19 cellular contexts compared by ENCODE assay signal in the genomic region with DNA sequence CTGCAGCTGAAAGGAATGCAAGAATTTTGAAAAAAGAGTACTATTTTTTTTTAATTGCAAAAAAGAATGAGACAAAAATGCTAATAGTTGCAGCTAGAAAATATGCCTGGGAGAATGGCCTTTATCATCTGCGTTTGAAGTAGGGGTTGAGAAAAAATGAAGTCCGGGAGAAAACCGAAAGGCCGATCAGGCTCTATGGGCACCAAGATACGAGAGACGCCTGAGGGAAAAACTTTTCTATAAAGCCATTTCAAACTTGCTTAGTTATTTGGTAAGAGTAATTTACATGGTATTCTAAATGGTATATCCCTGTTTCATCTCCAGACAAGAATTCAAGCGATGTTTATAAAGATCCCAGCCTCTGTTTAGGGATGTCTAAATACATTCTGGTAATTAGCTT.
DNase-seq lines count a peak whose midpoint lies in the region; ATAC-seq and TF ChIP-seq lines count a peak whose summit lies in the region.
"Had no signal": no experiment of that assay in that cellular context is flagged by ENCODE, and none has a peak within 500 bp of the region (broad histone marks: within the 10 kb centered on the region; RNA-seq: fewer than 3 reads in every experiment).

No MANE protein-coding gene starts in this region.

- H3K4me3 ChIP-seq in GM23338 (no peak overlapping the region), hepatocyte (no peak overlapping the region), neuron (ENCODE audit: low read length) (peak overlapping the region; percentile 29)
- H3K4me3 ChIP-seq: A549, BLaER1 had no signal

- H3K9me2 ChIP-seq in GM23338 (ENCODE audit: insufficient read depth) (no peaks in the 10 kb centered on the region), hepatocyte (replicated peaks; ENCODE audit: insufficient read depth) (no peaks in the 10 kb centered on the region)

- no peak overlapping the region for H2AFZ ChIP-seq in GM23338
- no peak overlapping the region for H2AFZ ChIP-seq in hepatocyte
- peak overlapping the region; percentile 95 for H2AFZ ChIP-seq in neuron (ENCODE audit: low read depth, low read length)

- no peaks in the 10 kb centered on the region for H4K20me1 ChIP-seq in GM23338 (replicated peaks; ENCODE audit: insufficient read depth)
- no peaks in the 10 kb centered on the region for H4K20me1 ChIP-seq in hepatocyte (ENCODE audit: insufficient read depth, poor library complexity, severe bottlenecking)
- H4K20me1 ChIP-seq: BLaER1 had no signal

- H3K79me2 ChIP-seq in GM23338 (replicated peaks; ENCODE audit: insufficient read depth) (no peaks in the 10 kb centered on the region), hepatocyte (no peaks in the 10 kb centered on the region)

- H3K36me3 ChIP-seq in GM23338 (ENCODE audit: insufficient read depth): no peaks in the 10 kb centered on the region
- H3K36me3 ChIP-seq in hepatocyte (replicated peaks; ENCODE audit: insufficient read depth, low read depth): no peaks in the 10 kb centered on the region
- no peaks in the 10 kb centered on the region for H3K36me3 ChIP-seq in neuron (ENCODE audit: insufficient read depth, low read length)
- H3K36me3 ChIP-seq: BLaER1 had no signal

- H3K27ac Mint-ChIP-seq in GM23338 (no peak overlapping the region), nephron (peak overlapping the region; percentile 34 to 79 (median 61))
- H3K27ac Mint-ChIP-seq: CD14-positive monocyte; CD4-positive, alpha-beta memory T cell; H9 had no signal

- H3K27me3 Mint-ChIP-seq in GM23338 (ENCODE audit: insufficient read depth, low read depth, poor library complexity): no peaks in the 10 kb centered on the region
- H3K27me3 Mint-ChIP-seq in nephron (ENCODE audit: low read depth): peaks cover 3% of the 10 kb centered on the region
- H3K27me3 Mint-ChIP-seq: CD4-positive, alpha-beta memory T cell had no signal

- peaks cover 33% of the 10 kb centered on the region for H3K4me1 ChIP-seq in GM23338 (ENCODE audit: insufficient read depth)
- peaks cover 8% of the 10 kb centered on the region for H3K4me1 ChIP-seq in hepatocyte (ENCODE audit: insufficient read depth)
- peaks cover 41% of the 10 kb centered on the region for H3K4me1 ChIP-seq in neuron (ENCODE audit: insufficient read depth, low read length)
- H3K4me1 ChIP-seq: A549, BLaER1 had no signal

- H3K9me3 Mint-ChIP-seq in GM23338: no peaks in the 10 kb centered on the region
- no peaks in the 10 kb centered on the region for H3K9me3 Mint-ChIP-seq in nephron
- H3K9me3 Mint-ChIP-seq: CD4-positive, alpha-beta memory T cell; H9 had no signal

- H3K4me3 Mint-ChIP-seq in GM23338: no peak overlapping the region
- no peak overlapping the region for H3K4me3 Mint-ChIP-seq in nephron
- H3K4me3 Mint-ChIP-seq: CD14-positive monocyte; CD4-positive, alpha-beta memory T cell; H9 had no signal

- ATAC-seq in GM23338 (no peak), HG02938 (IDR thresholded peaks at IDR 0.05; ENCODE audit: unreplicated experiment) (no peak), GM18858 (IDR thresholded peaks at IDR 0.05; ENCODE audit: unreplicated experiment) (no peak)
- ATAC-seq: A549 had no signal

- H3K27me3 ChIP-seq in GM23338 (ENCODE audit: insufficient read depth): no peaks in the 10 kb centered on the region
- H3K27me3 ChIP-seq in hepatocyte: no peaks in the 10 kb centered on the region
- H3K27me3 ChIP-seq in neuron (ENCODE audit: insufficient read depth, low read length): no peaks in the 10 kb centered on the region
- H3K27me3 ChIP-seq: BLaER1 had no signal

- H3K27ac ChIP-seq in GM23338 (ENCODE audit: low read depth) (no peak overlapping the region), hepatocyte (no peak overlapping the region)
- H3K27ac ChIP-seq: 22Rv1, A549, BLaER1, HL-60 had no signal

- H3F3A ChIP-seq in GM23338 (replicated peaks; ENCODE audit: low read depth): no peaks in the 10 kb centered on the region

- 47% methylated on average over 7 of the region's 7 CpGs for WGBS in hepatocyte (ENCODE audit: low lambda C conversion rate, missing lambda C conversion rate)

- no peaks in the 10 kb centered on the region for H3K9me3 ChIP-seq in hepatocyte (ENCODE audit: low read depth)
- no peaks in the 10 kb centered on the region for H3K9me3 ChIP-seq in neuron (ENCODE audit: low read length)
- H3K9me3 ChIP-seq: A549, BLaER1 had no signal

- H3K36me3 Mint-ChIP-seq in GM23338 (ENCODE audit: low read depth) (no peaks in the 10 kb centered on the region), nephron (ENCODE audit: low read depth) (no peaks in the 10 kb centered on the region)
- H3K36me3 Mint-ChIP-seq: CD14-positive monocyte; CD4-positive, alpha-beta memory T cell had no signal

- DNase-seq in GM23338 (ENCODE audit: low spot score): no peak
- DNase-seq in hepatocyte (ENCODE audit: low spot score): no peak
- no peak for DNase-seq in Ammon's horn (ENCODE audit: low spot score)
- no peak for DNase-seq in GM19240 (ENCODE audit: insufficient read length, low spot score)
- DNase-seq: AML-193; CD4-positive, alpha-beta memory T cell; DMS153; DMS79; GDM1; H9 had no signal

- peaks cover 44% of the 10 kb centered on the region for H3K4me1 Mint-ChIP-seq in GM23338
- H3K4me1 Mint-ChIP-seq in nephron: peaks cover 16% of the 10 kb centered on the region
- H3K4me1 Mint-ChIP-seq: CD14-positive monocyte; CD4-positive, alpha-beta memory T cell had no signal

- TF ChIP-seq CTCF in GM23338 (conservative IDR thresholded peaks at IDR 0.05; ENCODE audit: low read depth in 2 of 2): no peak
- TF ChIP-seq CTCF in hepatocyte (IDR thresholded peaks at IDR 0.05; ENCODE audit: poor library complexity): no peak
- no peak for TF ChIP-seq CTCF in nephron (IDR thresholded peaks at IDR 0.05; ENCODE audit: unreplicated experiment in 3 of 3)

- H3K4me2 ChIP-seq in GM23338 (0 out of 2 replicates have a peak overlapping the region, but pooled peaks have one; percentile 15), hepatocyte (peak overlapping the region; percentile 19)
- H3K4me2 ChIP-seq: A549, BLaER1 had no signal

TF ChIP-seq in GM23338, 12 proteins besides CTCF, POLR2A, EP300 and RAD21 (continues in another document):
- TF ChIP-seq, protein P1, sequence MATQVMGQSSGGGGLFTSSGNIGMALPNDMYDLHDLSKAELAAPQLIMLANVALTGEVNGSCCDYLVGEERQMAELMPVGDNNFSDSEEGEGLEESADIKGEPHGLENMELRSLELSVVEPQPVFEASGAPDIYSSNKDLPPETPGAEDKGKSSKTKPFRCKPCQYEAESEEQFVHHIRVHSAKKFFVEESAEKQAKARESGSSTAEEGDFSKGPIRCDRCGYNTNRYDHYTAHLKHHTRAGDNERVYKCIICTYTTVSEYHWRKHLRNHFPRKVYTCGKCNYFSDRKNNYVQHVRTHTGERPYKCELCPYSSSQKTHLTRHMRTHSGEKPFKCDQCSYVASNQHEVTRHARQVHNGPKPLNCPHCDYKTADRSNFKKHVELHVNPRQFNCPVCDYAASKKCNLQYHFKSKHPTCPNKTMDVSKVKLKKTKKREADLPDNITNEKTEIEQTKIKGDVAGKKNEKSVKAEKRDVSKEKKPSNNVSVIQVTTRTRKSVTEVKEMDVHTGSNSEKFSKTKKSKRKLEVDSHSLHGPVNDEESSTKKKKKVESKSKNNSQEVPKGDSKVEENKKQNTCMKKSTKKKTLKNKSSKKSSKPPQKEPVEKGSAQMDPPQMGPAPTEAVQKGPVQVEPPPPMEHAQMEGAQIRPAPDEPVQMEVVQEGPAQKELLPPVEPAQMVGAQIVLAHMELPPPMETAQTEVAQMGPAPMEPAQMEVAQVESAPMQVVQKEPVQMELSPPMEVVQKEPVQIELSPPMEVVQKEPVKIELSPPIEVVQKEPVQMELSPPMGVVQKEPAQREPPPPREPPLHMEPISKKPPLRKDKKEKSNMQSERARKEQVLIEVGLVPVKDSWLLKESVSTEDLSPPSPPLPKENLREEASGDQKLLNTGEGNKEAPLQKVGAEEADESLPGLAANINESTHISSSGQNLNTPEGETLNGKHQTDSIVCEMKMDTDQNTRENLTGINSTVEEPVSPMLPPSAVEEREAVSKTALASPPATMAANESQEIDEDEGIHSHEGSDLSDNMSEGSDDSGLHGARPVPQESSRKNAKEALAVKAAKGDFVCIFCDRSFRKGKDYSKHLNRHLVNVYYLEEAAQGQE (IDR thresholded peaks at IDR 0.05; ENCODE audit: unreplicated experiment): no peak
- TF ChIP-seq JUNB (IDR thresholded peaks at IDR 0.05; ENCODE audit: unreplicated experiment) (no peak), NANOG (IDR thresholded peaks at IDR 0.05; ENCODE audit: borderline replicate concordance) (no peak), POLR2AphosphoS5 (IDR thresholded peaks at IDR 0.05; ENCODE audit: low read depth) (no peak), ZNF114 (CRISPR knock-in tag; IDR thresholded peaks at IDR 0.05) (no peak)
